ENCODE assay signal across 13 cellular contexts in the genomic region with DNA sequence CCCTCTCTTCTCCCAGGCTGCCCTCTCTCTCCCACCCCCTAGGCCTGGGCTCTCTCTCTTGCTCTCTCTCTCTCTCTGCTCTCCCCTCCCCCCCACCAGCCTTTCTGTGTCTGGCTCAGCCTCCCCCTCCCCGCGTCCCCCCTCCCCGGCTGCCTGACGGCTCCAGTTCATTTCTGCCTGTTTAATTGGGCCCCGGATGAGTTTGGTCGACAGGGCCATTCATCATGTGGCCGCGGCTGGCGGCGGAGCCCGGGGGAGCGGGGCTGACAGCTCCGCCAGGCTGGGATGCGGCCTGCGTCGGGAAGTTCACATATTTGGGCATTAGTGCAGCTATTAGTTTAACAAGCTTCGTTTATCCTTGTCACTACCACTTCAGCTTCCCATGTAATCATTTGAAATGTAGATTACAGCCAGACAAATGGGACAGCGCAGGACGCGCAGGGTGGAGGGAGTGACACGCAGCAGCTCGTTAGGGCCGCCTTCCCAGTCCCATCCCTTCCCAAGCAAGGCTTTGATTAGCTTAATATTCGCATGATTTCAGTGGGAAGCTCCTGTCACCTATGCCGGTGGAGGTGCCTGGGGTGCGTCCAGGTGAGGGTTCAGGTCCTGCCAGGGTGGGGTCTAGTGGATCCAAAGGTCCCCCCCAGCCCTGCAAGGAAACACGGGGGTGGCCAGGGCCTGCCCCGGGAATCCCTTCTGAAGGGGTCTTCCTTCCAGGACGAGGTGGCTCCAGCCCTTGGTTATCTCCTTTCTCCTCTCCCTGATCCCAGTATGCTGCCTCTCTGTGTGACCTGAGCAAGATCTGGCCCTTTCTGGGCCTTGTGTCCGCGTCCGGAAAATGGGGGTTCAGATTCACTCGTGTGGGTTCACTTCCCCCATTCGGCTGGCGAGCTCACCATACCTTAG.
DNase-seq lines count a peak whose midpoint lies in the region; ATAC-seq and TF ChIP-seq lines count a peak whose summit lies in the region.
"Had no signal": no experiment of that assay in that cellular context is flagged by ENCODE, and none has a peak within 500 bp of the region (broad histone marks: within the 10 kb centered on the region; RNA-seq: fewer than 3 reads in every experiment).

No MANE protein-coding gene starts in this region.

- peaks cover 10% of the 10 kb centered on the region for H3K27me3 ChIP-seq in HUES6 (ENCODE audit: control insufficient read depth, insufficient read depth, low read length)
- no peaks in the 10 kb centered on the region for H3K27me3 ChIP-seq in WERI-Rb-1 (ENCODE audit: insufficient read depth, low read depth, severe bottlenecking)

- peaks cover 27% of the 10 kb centered on the region for H3K4me1 ChIP-seq in HUES6 (ENCODE audit: control insufficient read depth, insufficient read depth, low read length)

- H3K4me3 ChIP-seq in HUES6 (ENCODE audit: low read depth, low read length) (peak overlapping the region; percentile 46), WERI-Rb-1 (ENCODE audit: low read depth, low read length) (peak overlapping the region; percentile 38), iPS-18c (ENCODE audit: insufficient read depth, low read depth, low read length) (peak overlapping the region; percentile 26; the same call in 1 of the 2 replicates)
- H3K4me3 ChIP-seq: PC-9 had no signal

- TF ChIP-seq CTCF in WERI-Rb-1 (IDR thresholded peaks at IDR 0.05; ENCODE audit: low read depth, low read length), result no peak

- no peak for ATAC-seq in GM21786 (IDR thresholded peaks at IDR 0.05; ENCODE audit: unreplicated experiment)
- ATAC-seq in GM21526 (IDR thresholded peaks at IDR 0.05; ENCODE audit: low FRiP score, unreplicated experiment), result no peak
- ATAC-seq in HG02884 (IDR thresholded peaks at IDR 0.05; ENCODE audit: unreplicated experiment), result no peak
- ATAC-seq: activated CD4-positive, alpha-beta T cell treated with anti-CD3 and anti-CD28 coated beads for 36 hours; naive thymus-derived CD4-positive, alpha-beta T cell had no signal

- no peaks in the 10 kb centered on the region for H3K36me3 ChIP-seq in HUES6 (ENCODE audit: control insufficient read depth, insufficient read depth, low read length)
- H3K36me3 ChIP-seq in WERI-Rb-1, result no peaks in the 10 kb centered on the region

- no peaks in the 10 kb centered on the region for H3K9me3 ChIP-seq in HUES6 (ENCODE audit: control insufficient read depth, insufficient read depth, low read depth, low read length)
- no peaks in the 10 kb centered on the region for H3K9me3 ChIP-seq in WERI-Rb-1 (ENCODE audit: severe bottlenecking)
- H3K9me3 ChIP-seq in iPS-18c (ENCODE audit: control insufficient read depth, insufficient read depth, low read length), result no peaks in the 10 kb centered on the region

- peak; percentile 89 for DNase-seq in WERI-Rb-1
- peak; percentile 88 for DNase-seq in retina
- no peak for DNase-seq in SW480 (ENCODE audit: low spot score)
- DNase-seq: activated CD4-positive, alpha-beta T cell treated with anti-CD3 and anti-CD28 coated beads for 36 hours; amniotic stem cell; naive thymus-derived CD4-positive, alpha-beta T cell; PC-9 had no signal

- peak overlapping the region; percentile 31 for H3K9ac ChIP-seq in HUES6 (ENCODE audit: low read length)
- H3K9ac ChIP-seq: KMS-11 had no signal

- no peak overlapping the region for H3K27ac ChIP-seq in HUES6 (ENCODE audit: low read depth, low read length)
- H3K27ac ChIP-seq in WERI-Rb-1, result peak overlapping the region; percentile 84
- H3K27ac ChIP-seq: KMS-11, PC-9 had no signal
